ENCODE assay signal across 8 cellular contexts in genomic region chr10:24901686-24902399, GRCh38. TPM values are rescaled to one million over a fixed set of nuclear protein-coding genes. Genes with fewer than 3 reads are reported as not detected.
DNase-seq lines count a peak whose midpoint lies in the region; ATAC-seq and TF ChIP-seq lines count a peak whose summit lies in the region.

No MANE protein-coding gene starts in this region.

- H3K9me3 Mint-ChIP-seq in CD8-positive, alpha-beta memory T cell, result no peaks in the 10 kb centered on the region

- TF ChIP-seq CTCF in WERI-Rb-1 (IDR thresholded peaks at IDR 0.05; ENCODE audit: low read depth, low read length) (no peak), left ventricle myocardium inferior (IDR thresholded peaks at IDR 0.05; ENCODE audit: borderline replicate concordance) (no peak), smooth muscle cell (IDR thresholded peaks at IDR 0.05; ENCODE audit: borderline replicate concordance, insufficient read depth, poor library complexity, severe bottlenecking) (no peak)

- ATAC-seq in HG03432 (IDR thresholded peaks at IDR 0.05; ENCODE audit: unreplicated experiment), result peak; percentile 49

- no peaks in the 10 kb centered on the region for H3K9me3 ChIP-seq in CD8-positive, alpha-beta memory T cell (ENCODE audit: low read length)
- H3K9me3 ChIP-seq in WERI-Rb-1 (ENCODE audit: severe bottlenecking) (no peaks in the 10 kb centered on the region), left ventricle myocardium inferior (replicated peaks) (no peaks in the 10 kb centered on the region), smooth muscle cell (replicated peaks; ENCODE audit: low read depth) (no peaks in the 10 kb centered on the region)

- TF ChIP-seq POLR2A in GM19099 (IDR thresholded peaks at IDR 0.05; ENCODE audit: extremely low read depth, insufficient read length, low read depth), result peak; percentile 18

- peak overlapping the region; percentile 75 for H3K4me2 ChIP-seq in smooth muscle cell

- H3K27me3 Mint-ChIP-seq in CD8-positive, alpha-beta memory T cell, result no peaks in the 10 kb centered on the region

- H3F3A ChIP-seq in smooth muscle cell (ENCODE audit: low read depth), result no peaks in the 10 kb centered on the region

- H3K36me3 ChIP-seq in CD8-positive, alpha-beta memory T cell (ENCODE audit: insufficient read depth, low read length), result no peaks in the 10 kb centered on the region
- no peaks in the 10 kb centered on the region for H3K36me3 ChIP-seq in WERI-Rb-1
- no peaks in the 10 kb centered on the region for H3K36me3 ChIP-seq in left ventricle myocardium inferior
- no peaks in the 10 kb centered on the region for H3K36me3 ChIP-seq in smooth muscle cell (ENCODE audit: low read depth)

- no peaks in the 10 kb centered on the region for H4K20me1 ChIP-seq in smooth muscle cell (ENCODE audit: low read depth)

- H2AFZ ChIP-seq in smooth muscle cell (ENCODE audit: low read depth), result no peak overlapping the region

- H3K27me3 ChIP-seq in CD8-positive, alpha-beta memory T cell (ENCODE audit: insufficient read depth, low read length, poor library complexity, severe bottlenecking), result no peaks in the 10 kb centered on the region
- H3K27me3 ChIP-seq in WERI-Rb-1 (ENCODE audit: insufficient read depth, low read depth, severe bottlenecking) (no peaks in the 10 kb centered on the region), left ventricle myocardium inferior (ENCODE audit: low read depth) (no peaks in the 10 kb centered on the region), smooth muscle cell (ENCODE audit: low read depth) (no peaks in the 10 kb centered on the region)

- CTCF ChIA-PET in CD8-positive, alpha-beta memory T cell (lab: Charles Lee), result no interaction called here
- CTCF ChIA-PET in HEK293T (lab: Yijun Ruan, JAX), result no interaction called here

- peak overlapping the region in 5 of 7 donors; percentile 14 to 69 (median 52) for H3K4me3 Mint-ChIP-seq in CD8-positive, alpha-beta memory T cell

- H3K27ac ChIP-seq in CD8-positive, alpha-beta memory T cell (ENCODE audit: low read depth, low read length), result no peak overlapping the region
- no peak overlapping the region for H3K27ac ChIP-seq in WERI-Rb-1
- H3K27ac ChIP-seq in left ventricle myocardium inferior (replicated peaks), result peak overlapping the region; percentile 54
- peak overlapping the region; percentile 56 for H3K27ac ChIP-seq in smooth muscle cell (ENCODE audit: low read depth)

- POLR2A ChIA-PET in CD8-positive, alpha-beta memory T cell (lab: Charles Lee), result no interaction called here
- POLR2A ChIA-PET in HEK293T (lab: Yijun Ruan, JAX), result no interaction called here

- H3K4me1 ChIP-seq in CD8-positive, alpha-beta memory T cell (ENCODE audit: insufficient read depth, low read length), result peaks cover 24% of the 10 kb centered on the region
- H3K4me1 ChIP-seq in left ventricle myocardium inferior (peaks cover 30% of the 10 kb centered on the region), smooth muscle cell (ENCODE audit: low read depth) (peaks cover 9% of the 10 kb centered on the region)

- H3K4me1 Mint-ChIP-seq in CD8-positive, alpha-beta memory T cell, result peaks cover 44 to 61% (median 58%) of the 10 kb centered on the region in 3 donors

- H3K27ac Mint-ChIP-seq in CD8-positive, alpha-beta memory T cell, result peak overlapping the region in 6 of 8 donors; percentile 20 to 87 (median 64)

- intact Hi-C loops in left ventricle myocardium inferior (cut with micrococcal nuclease), result no loop called here

- no peak overlapping the region for H3K9ac ChIP-seq in smooth muscle cell (ENCODE audit: low read depth)

- whole genome bisulfite sequencing in smooth muscle cell (ENCODE audit: low lambda C conversion rate), result 28% methylated on average over 5 of the region's 5 CpGs

- no peak for DNase-seq in CD8-positive, alpha-beta memory T cell
- DNase-seq in WERI-Rb-1, result peak; percentile 24
- peak; percentile 29 for DNase-seq in left ventricle myocardium inferior
- no peak for DNase-seq in smooth muscle cell (lab: John Stamatoyannopoulos, UW; ENCODE audit: unreplicated experiment)
- no peak for DNase-seq in NCI-H2107 (lab: John Stamatoyannopoulos, UW)
- no peak for DNase-seq in HEK293T (ENCODE audit: extremely low spot score)

- H3K79me2 ChIP-seq in smooth muscle cell (ENCODE audit: low read depth), result no peaks in the 10 kb centered on the region

- H3K36me3 Mint-ChIP-seq in CD8-positive, alpha-beta memory T cell, result peaks cover 10 to 29% (median 12%) of the 10 kb centered on the region in 3 donors

- no peak overlapping the region for H3K4me3 ChIP-seq in CD8-positive, alpha-beta memory T cell (ENCODE audit: low read length)
- no peak overlapping the region for H3K4me3 ChIP-seq in WERI-Rb-1 (ENCODE audit: low read depth, low read length)
- H3K4me3 ChIP-seq in left ventricle myocardium inferior, result no peak overlapping the region
- no peak overlapping the region for H3K4me3 ChIP-seq in smooth muscle cell

TF ChIP-seq in HEK293T, 16 proteins besides CTCF, POLR2A, EP300 and RAD21:
- no peak for TF ChIP-seq ZNF384 (IDR thresholded peaks at IDR 0.05)

RNA-seq across cellular contexts. Expression of gene PRTFDC1, which starts 50.6 kb away (rescaled TPM):
- total RNA-seq in CD8-positive, alpha-beta memory T cell, result 1 to 10 TPM; 1.5 to 1.6 TPM
- 1.3 TPM for polyA plus RNA-seq in CD8-positive, alpha-beta memory T cell
- total RNA-seq in left ventricle myocardium inferior, result 1.5 TPM
- total RNA-seq in smooth muscle cell, result 11.9 and 18.0 TPM in 2 replicates
- polyA plus RNA-seq in smooth muscle cell, result 9.2 and 10.2 TPM in 2 replicates

Comparison
In these comparisons a context has a peak if more than half of its experiments do, and no peak if none do; other contexts are left out.
1. DNase-seq: peak in WERI-Rb-1 (single experiment) and left ventricle myocardium inferior (single experiment); none in CD8-positive, alpha-beta memory T cell (0 of 5), smooth muscle cell (single experiment), NCI-H2107 (single experiment) and HEK293T (single experiment).
2. H3K27ac ChIP-seq: peak in left ventricle myocardium inferior (single experiment) and smooth muscle cell (single experiment); none in CD8-positive, alpha-beta memory T cell (single experiment) and WERI-Rb-1 (single experiment).